12 cellular contexts compared by ENCODE assay signal in genomic region chr15:71329041-71329440, GRCh38.
DNase-seq lines count a peak whose midpoint lies in the region; TF ChIP-seq lines count a peak whose summit lies in the region.
"Had no signal": no experiment of that assay in that cellular context is flagged by ENCODE, and none has a peak within 500 bp of the region (broad histone marks: within the 10 kb centered on the region; RNA-seq: fewer than 3 reads in every experiment).

No MANE protein-coding gene starts in this region.

- H3K27me3 ChIP-seq in SK-N-SH (ENCODE audit: insufficient read depth) (no peaks in the 10 kb centered on the region), tibial artery (no peaks in the 10 kb centered on the region), GM23248 (replicated peaks; ENCODE audit: insufficient read depth) (no peaks in the 10 kb centered on the region)
- H3K27me3 ChIP-seq: thyroid gland had no signal

- H3K4me3 ChIP-seq in SK-N-SH (ENCODE audit: low read depth in 2 of 2, low read length in 1 of 2) (no peak overlapping the region), tibial artery (no peak overlapping the region), GM23248 (no peak overlapping the region)
- H3K4me3 ChIP-seq: K562, thyroid gland had no signal

- no peaks in the 10 kb centered on the region for H3K36me3 Mint-ChIP-seq in mesothelial cell of epicardium

- CTCF ChIA-PET in SK-N-SH (lab: Yijun Ruan, JAX): no interaction called here

- H3K27me3 Mint-ChIP-seq in mesothelial cell of epicardium (ENCODE audit: low read depth): no peaks in the 10 kb centered on the region

- H3K4me1 ChIP-seq in SK-N-SH (ENCODE audit: control insufficient read depth in 1 of 2, insufficient read depth in 2 of 2, low read depth in 1 of 2, low read length in 1 of 2): peaks cover 12 to 18% of the 10 kb centered on the region in 2 experiments; a peak in 3 of 4 replicates
- H3K4me1 ChIP-seq in tibial artery: peaks cover 0 to 69% (median 33%) of the 10 kb centered on the region in 4 donors
- H3K4me1 ChIP-seq in GM23248 (ENCODE audit: insufficient read depth): peaks cover 34% of the 10 kb centered on the region

- H3K79me2 ChIP-seq in SK-N-SH (ENCODE audit: insufficient read depth): peaks cover 4% of the 10 kb centered on the region; the same call in 1 of the 2 replicates
- H3K79me2 ChIP-seq in GM23248 (ENCODE audit: insufficient read depth): no peaks in the 10 kb centered on the region

- H3F3A ChIP-seq in SK-N-SH (replicated peaks; ENCODE audit: insufficient read depth) (peaks cover 4% of the 10 kb centered on the region), GM23248 (ENCODE audit: insufficient read depth) (peaks cover 24% of the 10 kb centered on the region)

- H3K36me3 ChIP-seq in SK-N-SH (replicated peaks in 1 of 2; ENCODE audit: control insufficient read depth in 1 of 2, insufficient read depth in 2 of 2, low read length in 1 of 2): peaks cover 0 to 4% of the 10 kb centered on the region in 2 experiments
- H3K36me3 ChIP-seq in tibial artery: no peaks in the 10 kb centered on the region
- no peaks in the 10 kb centered on the region for H3K36me3 ChIP-seq in GM23248 (ENCODE audit: low read depth)
- H3K36me3 ChIP-seq: thyroid gland had no signal

- POLR2A ChIA-PET in SK-N-SH (lab: Yijun Ruan, JAX): no interaction called here

- H2AFZ ChIP-seq in SK-N-SH (ENCODE audit: low read depth) (no peak overlapping the region), GM23248 (no peak overlapping the region)

- no peaks in the 10 kb centered on the region for H3K9me3 ChIP-seq in SK-N-SH
- no peaks in the 10 kb centered on the region for H3K9me3 ChIP-seq in tibial artery
- no peaks in the 10 kb centered on the region for H3K9me3 ChIP-seq in GM23248 (ENCODE audit: low read depth)
- H3K9me3 ChIP-seq: thyroid gland had no signal

- in situ Hi-C loops in GM23248 (cut with MboI): no loop called here

- peak overlapping the region; percentile 74 for H3K27ac Mint-ChIP-seq in mesothelial cell of epicardium

- no peaks in the 10 kb centered on the region for H3K9me3 Mint-ChIP-seq in mesothelial cell of epicardium

- H3K27ac ChIP-seq in SK-N-SH (ENCODE audit: low read depth in 2 of 2, low read length in 1 of 2) (peak overlapping the region in 1 of 2 experiments; percentile 36; a peak in 1 of 4 replicates), tibial artery (peak overlapping the region; percentile 79 to 83), GM23248 (no peak overlapping the region)

- no peak overlapping the region for H3K4me3 Mint-ChIP-seq in mesothelial cell of epicardium

- TF ChIP-seq CTCF in SK-N-SH (IDR thresholded peaks at IDR 0.05): no peak
- TF ChIP-seq CTCF in mesothelial cell of epicardium (IDR thresholded peaks at IDR 0.05; ENCODE audit: unreplicated experiment): no peak
- no peak for TF ChIP-seq CTCF in tibial artery (IDR thresholded peaks at IDR 0.05)

- no peak for TF ChIP-seq EP300 in SK-N-SH (IDR thresholded peaks at IDR 0.05; ENCODE audit: borderline replicate concordance in 1 of 2, low read depth in 1 of 2, low read length in 1 of 2)

- H3K4me2 ChIP-seq in SK-N-SH (no peak overlapping the region), GM23248 (ENCODE audit: unreplicated experiment) (no peak overlapping the region)

- H3K9me2 ChIP-seq in SK-N-SH (no peaks in the 10 kb centered on the region), GM23248 (ENCODE audit: insufficient read depth) (no peaks in the 10 kb centered on the region)

- DNase-seq in SK-N-SH (no peak), fibroblast of peridontal ligament (ENCODE audit: extremely low read depth) (peak; percentile 40), mesothelial cell of epicardium (ENCODE audit: low spot score in 2 of 2, unreplicated experiment in 2 of 2) (no peak), tibial artery (peak; percentile 31 to 73), GM23248 (no peak), NCI-H2227 (lab: John Stamatoyannopoulos, UW; ENCODE audit: unreplicated experiment) (no peak), DMS153 (lab: John Stamatoyannopoulos, UW) (no peak)
- no peak for DNase-seq in NK-92 treated with Interleukin-12 subunit alpha and Interleukin-12 subunit beta, amount 100 ng/mL, for 24 hours (lab: John Stamatoyannopoulos, UW)
- DNase-seq: amniotic stem cell, nucleus accumbens had no signal

- H4K20me1 ChIP-seq in SK-N-SH (ENCODE audit: insufficient read depth): no peaks in the 10 kb centered on the region
- H4K20me1 ChIP-seq in GM23248 (ENCODE audit: insufficient read depth): no peaks in the 10 kb centered on the region

- TF ChIP-seq RAD21 in SK-N-SH (IDR thresholded peaks at IDR 0.05; ENCODE audit: low read length): no peak

- intact Hi-C loops in tibial artery (cut with DNase I; ENCODE audit: low total_unique reads): no loop called here

- H3K4me1 Mint-ChIP-seq in mesothelial cell of epicardium: peaks cover 40% of the 10 kb centered on the region

- H3K9ac ChIP-seq in SK-N-SH (no peak overlapping the region), GM23248 (no peak overlapping the region)

- WGBS in SK-N-SH (ENCODE audit: low lambda C conversion rate): 92% methylated on average over 8 of the region's 8 CpGs
- WGBS in GM23248 (ENCODE audit: low coverage in 1 of 2, low lambda C conversion rate in 2 of 2, missing lambda C conversion rate in 2 of 2), 2 experiments: 93 to 96% methylated on average over 8 of the region's 8 CpGs

TF ChIP-seq in SK-N-SH, 30 proteins besides CTCF, POLR2A, EP300 and RAD21:
- TF ChIP-seq PBX3 (IDR thresholded peaks at IDR 0.05): peak; percentile 23; the same call in 1 of the 2 replicates
- no peak for TF ChIP-seq YY1 (IDR thresholded peaks at IDR 0.05; ENCODE audit: low read depth)
- no peak for TF ChIP-seq JUND (IDR thresholded peaks at IDR 0.05)

Comparison
In these comparisons a context has a peak if more than half of its experiments do, and no peak if none do; other contexts are left out.
1. DNase-seq: peak in fibroblast of peridontal ligament (single experiment) and tibial artery (2 of 2); none in SK-N-SH (single experiment), mesothelial cell of epicardium (0 of 2), GM23248 (single experiment), NK-92 treated with Interleukin-12 subunit alpha and Interleukin-12 subunit beta, amount 100 ng/mL, for 24 hours (single experiment), NCI-H2227 (single experiment) and DMS153 (single experiment).